Comparison of ENCODE assay signal across 9 cellular contexts in genomic region chr2:72143441-72144356, GRCh38. TPM values are rescaled to one million over a fixed set of nuclear protein-coding genes. Genes with fewer than 3 reads are reported as not detected.
DNase-seq lines count a peak whose midpoint lies in the region; ATAC-seq and TF ChIP-seq lines count a peak whose summit lies in the region.
"Had no signal": no experiment of that assay in that cellular context is flagged by ENCODE, and none has a peak within 500 bp of the region (broad histone marks: within the 10 kb centered on the region; RNA-seq: fewer than 3 reads in every experiment).

No MANE protein-coding gene starts in this region.

- H3K4me3 Mint-ChIP-seq in CD4-positive, alpha-beta T cell = peak overlapping the region; percentile 25
- peak overlapping the region; percentile 34 to 80 (median 39) for H3K4me3 Mint-ChIP-seq in T-cell
- H3K4me3 Mint-ChIP-seq in osteocyte (ENCODE audit: unreplicated experiment) = peak overlapping the region; percentile 47
- H3K4me3 Mint-ChIP-seq in activated CD4-positive, alpha-beta T cell treated with anti-CD3 and anti-CD28 coated beads, Interleukin-2, amount 10 ng/mL, durations not matched to agents 7 days and 5 days = no peak overlapping the region

- H3K27ac Mint-ChIP-seq in CD4-positive, alpha-beta T cell = no peak overlapping the region
- no peak overlapping the region for H3K27ac Mint-ChIP-seq in T-cell
- no peak overlapping the region for H3K27ac Mint-ChIP-seq in osteocyte (ENCODE audit: unreplicated experiment)
- no peak overlapping the region for H3K27ac Mint-ChIP-seq in activated CD4-positive, alpha-beta T cell treated with anti-CD3 and anti-CD28 coated beads, Interleukin-2, amount 10 ng/mL, durations not matched to agents 7 days and 5 days

- CTCF ChIA-PET in CD4-positive, alpha-beta T cell (lab: Charles Lee) = no interaction called here
- CTCF ChIA-PET in T-cell (lab: Charles Lee) = interaction anchor here in 1 of 2 donors (0.7 kb wide), 1 partner anchor 300 kb away, joined by 5 read pairs; no protein-coding TSS in a partner anchor
- CTCF ChIA-PET in activated CD4-positive, alpha-beta T cell treated with anti-CD3 and anti-CD28 coated beads, Interleukin-2, amount 10 ng/mL, durations not matched to agents 7 days and 5 days (lab: Charles Lee) = no interaction called here

- peak overlapping the region in 11 of 12 donors; percentile 1 to 67 (median 60) for H3K4me3 ChIP-seq in heart left ventricle

- ATAC-seq in CD4-positive, alpha-beta T cell (ENCODE audit: poor library complexity) = no peak
- no peak for ATAC-seq in T-cell (replicated peaks in 1 of 4)
- peak; percentile 11 to 34 (median 19) for ATAC-seq in heart left ventricle
- ATAC-seq in HG03378 (IDR thresholded peaks at IDR 0.05; ENCODE audit: unreplicated experiment) = no peak
- no peak for ATAC-seq in GM19351 (IDR thresholded peaks at IDR 0.05; ENCODE audit: unreplicated experiment)

- H3K27me3 Mint-ChIP-seq in CD4-positive, alpha-beta T cell = peaks cover 58% of the 10 kb centered on the region
- H3K27me3 Mint-ChIP-seq in T-cell = peaks cover 38 to 56% of the 10 kb centered on the region in 2 donors
- H3K27me3 Mint-ChIP-seq in osteocyte (ENCODE audit: unreplicated experiment) = peaks cover 34% of the 10 kb centered on the region
- H3K27me3 Mint-ChIP-seq in activated CD4-positive, alpha-beta T cell treated with anti-CD3 and anti-CD28 coated beads, Interleukin-2, amount 10 ng/mL, durations not matched to agents 7 days and 5 days = peaks cover 49% of the 10 kb centered on the region

- H3K4me1 Mint-ChIP-seq in CD4-positive, alpha-beta T cell (ENCODE audit: low read depth) = peaks cover 31% of the 10 kb centered on the region
- H3K4me1 Mint-ChIP-seq in T-cell (peaks cover 22 to 35% (median 32%) of the 10 kb centered on the region in 3 donors), osteocyte (ENCODE audit: unreplicated experiment) (peaks cover 45% of the 10 kb centered on the region)
- peaks cover 16% of the 10 kb centered on the region for H3K4me1 Mint-ChIP-seq in activated CD4-positive, alpha-beta T cell treated with anti-CD3 and anti-CD28 coated beads, Interleukin-2, amount 10 ng/mL, durations not matched to agents 7 days and 5 days

- no peaks in the 10 kb centered on the region for H3K9me3 ChIP-seq in CD4-positive, alpha-beta T cell (ENCODE audit: control insufficient read depth, low read length)
- H3K9me3 ChIP-seq in heart left ventricle = no peaks in the 10 kb centered on the region

- intact Hi-C loops in CD4-positive, alpha-beta T cell (cut with DNase I, micrococcal nuclease) = no loop called here
- intact Hi-C loops in heart left ventricle (cut with DNase I) = loop anchor here in 3 of 10 donors (2.0 to 10.0 kb wide), 4 partner anchors 529 to 601 kb away; no protein-coding TSS in a partner anchor

- TF ChIP-seq POLR2A in heart left ventricle (IDR thresholded peaks at IDR 0.05) = no peak

- no peaks in the 10 kb centered on the region for H3K36me3 ChIP-seq in heart left ventricle

- POLR2A ChIA-PET in CD4-positive, alpha-beta T cell (lab: Charles Lee) = no interaction called here
- POLR2A ChIA-PET in T-cell (lab: Charles Lee) = no interaction called here
- POLR2A ChIA-PET in activated CD4-positive, alpha-beta T cell treated with anti-CD3 and anti-CD28 coated beads, Interleukin-2, amount 10 ng/mL, durations not matched to agents 7 days and 5 days (lab: Charles Lee) = no interaction called here

- 30 to 60% (median 36%) methylated on average over 49 to 70 of the region's 70 CpGs for WGBS in heart left ventricle, 4 donors

- peaks cover 7 to 68% (median 56%) of the 10 kb centered on the region in 12 donors for H3K4me1 ChIP-seq in heart left ventricle

- H3K36me3 Mint-ChIP-seq in CD4-positive, alpha-beta T cell (ENCODE audit: low read depth) = no peaks in the 10 kb centered on the region
- no peaks in the 10 kb centered on the region for H3K36me3 Mint-ChIP-seq in T-cell
- H3K36me3 Mint-ChIP-seq in osteocyte (ENCODE audit: unreplicated experiment) = peaks cover 3% of the 10 kb centered on the region
- peaks cover 5% of the 10 kb centered on the region for H3K36me3 Mint-ChIP-seq in activated CD4-positive, alpha-beta T cell treated with anti-CD3 and anti-CD28 coated beads, Interleukin-2, amount 10 ng/mL, durations not matched to agents 7 days and 5 days (ENCODE audit: low read depth)

- no peak for TF ChIP-seq CTCF in CD4-positive, alpha-beta T cell (IDR thresholded peaks at IDR 0.05)
- TF ChIP-seq CTCF in heart left ventricle (IDR thresholded peaks at IDR 0.05) (no peak), osteocyte (IDR thresholded peaks at IDR 0.05) (no peak)

- peak in 1 of 10 experiments; percentile 30 for DNase-seq in CD4-positive, alpha-beta T cell
- DNase-seq in T-cell = peak in 1 of 34 experiments; percentile 0
- DNase-seq in heart left ventricle = peak in 3 of 5 donors; percentile 22 to 68 (median 34)
- DNase-seq in osteocyte (ENCODE audit: extremely low spot score, unreplicated experiment) = peak; percentile 80
- DNase-seq in NCI-H1417 (lab: John Stamatoyannopoulos, UW) = no peak
- DNase-seq in activated CD4-positive, alpha-beta T cell treated with anti-CD3 and anti-CD28 coated beads, Interleukin-2, amount 10 ng/mL, durations not matched to agents 7 days and 5 days = no peak
- DNase-seq: NCI-H187 treated with DMSO at 0.1 percent for 48 hours had no signal

- H3K9me3 Mint-ChIP-seq in CD4-positive, alpha-beta T cell = no peaks in the 10 kb centered on the region
- H3K9me3 Mint-ChIP-seq in T-cell (no peaks in the 10 kb centered on the region), osteocyte (ENCODE audit: unreplicated experiment) (no peaks in the 10 kb centered on the region)
- no peaks in the 10 kb centered on the region for H3K9me3 Mint-ChIP-seq in activated CD4-positive, alpha-beta T cell treated with anti-CD3 and anti-CD28 coated beads, Interleukin-2, amount 10 ng/mL, durations not matched to agents 7 days and 5 days

- H3K27me3 ChIP-seq in CD4-positive, alpha-beta T cell (ENCODE audit: control insufficient read depth, insufficient read depth, low read length) = peaks cover 50% of the 10 kb centered on the region
- peaks cover 15 to 62% (median 34%) of the 10 kb centered on the region in 9 donors for H3K27me3 ChIP-seq in heart left ventricle

- no peak overlapping the region for H3K27ac ChIP-seq in CD4-positive, alpha-beta T cell (ENCODE audit: low read depth, low read length)
- H3K27ac ChIP-seq in heart left ventricle = peak overlapping the region in 8 of 12 donors; percentile 9 to 82 (median 47)

RNA-seq across cellular contexts. Expression of gene CYP26B1, which starts 4.0 kb away (rescaled TPM):
- under 1 TPM in 1 of 2 experiments, not detected in 1; 0.05 TPM for total RNA-seq in CD4-positive, alpha-beta T cell
- total RNA-seq in T-cell (under 1 TPM in 1 of 5 donors, not detected in 4; 0.06 TPM), heart left ventricle (1 to 10 TPM; 1.1 to 5.9 (median 2.1) TPM), osteocyte (0.89 and 1.3 TPM in 2 replicates)
- polyA plus RNA-seq in heart left ventricle = 1 to 10 TPM in 1 of 2 donors, under 1 TPM in 1; 0.76 to 4.2 TPM
- not detected for total RNA-seq in activated CD4-positive, alpha-beta T cell treated with anti-CD3 and anti-CD28 coated beads, Interleukin-2, amount 10 ng/mL, durations not matched to agents 7 days and 5 days

Comparison
In these comparisons a context has a peak if more than half of its experiments do, and no peak if none do; other contexts are left out.
1. ATAC-seq: peak in heart left ventricle (4 of 4); none in CD4-positive, alpha-beta T cell (single experiment), T-cell (0 of 4), HG03378 (single experiment) and GM19351 (single experiment).
2. DNase-seq: peak in heart left ventricle (3 of 5) and osteocyte (single experiment); none in NCI-H1417 (0 of 3) and activated CD4-positive, alpha-beta T cell treated with anti-CD3 and anti-CD28 coated beads, Interleukin-2, amount 10 ng/mL, durations not matched to agents 7 days and 5 days (single experiment).